1 cellular context compared by ENCODE assay signal in the genomic region with DNA sequence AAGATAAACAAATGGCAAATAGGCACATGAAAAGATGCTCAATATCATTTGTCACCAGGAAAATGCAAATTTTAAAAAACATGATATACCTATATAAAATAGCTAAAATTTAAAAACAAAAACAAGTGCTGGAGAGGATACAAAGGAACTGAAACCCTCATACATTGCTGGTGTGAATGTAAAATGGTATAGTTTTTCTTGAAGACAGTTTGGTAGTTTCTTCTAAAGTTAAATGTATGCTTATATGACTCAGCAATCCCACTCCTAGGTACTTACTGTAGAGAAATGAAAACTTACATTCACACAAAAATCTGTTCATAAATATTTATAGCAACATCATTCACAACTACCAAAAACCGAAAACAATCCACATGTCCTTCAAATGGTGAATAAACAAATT.
TF ChIP-seq lines count a peak whose summit lies in the region.

No MANE protein-coding gene starts in this region.

TF ChIP-seq in GM12878, 131 proteins besides CTCF, POLR2A, EP300 and RAD21 (continues in another document):
- TF ChIP-seq RUNX3 (IDR thresholded peaks at IDR 0.05; ENCODE audit: low read length): 0 out of 2 replicates have a peak, but pooled peaks have one; percentile 12
- TF ChIP-seq ATF7 (IDR thresholded peaks at IDR 0.05; ENCODE audit: low read depth): peak; percentile 40; the same call in 1 of the 2 replicates
- no peak for TF ChIP-seq ZBTB40 (IDR thresholded peaks at IDR 0.05; ENCODE audit: borderline replicate concordance)
- TF ChIP-seq JUNB (IDR thresholded peaks at IDR 0.05): peak; percentile 70
- TF ChIP-seq BMI1 (IDR thresholded peaks at IDR 0.05; ENCODE audit: borderline replicate concordance): no peak
- no peak for TF ChIP-seq IKZF1 (conservative IDR thresholded peaks at IDR 0.05)
- peak; percentile 33 for TF ChIP-seq MEF2B (IDR thresholded peaks at IDR 0.05; ENCODE audit: partially characterized antibody, poor library complexity, severe bottlenecking)
- TF ChIP-seq RELB (IDR thresholded peaks at IDR 0.05; ENCODE audit: low read depth): peak; percentile 29; the same call in 1 of the 2 replicates
- no peak for TF ChIP-seq POLR2AphosphoS5 (IDR thresholded peaks at IDR 0.05; ENCODE audit: low read length)
- TF ChIP-seq ZNF384 (IDR thresholded peaks at IDR 0.05; ENCODE audit: borderline replicate concordance, low read depth, low read length): no peak
- TF ChIP-seq, protein P1, sequence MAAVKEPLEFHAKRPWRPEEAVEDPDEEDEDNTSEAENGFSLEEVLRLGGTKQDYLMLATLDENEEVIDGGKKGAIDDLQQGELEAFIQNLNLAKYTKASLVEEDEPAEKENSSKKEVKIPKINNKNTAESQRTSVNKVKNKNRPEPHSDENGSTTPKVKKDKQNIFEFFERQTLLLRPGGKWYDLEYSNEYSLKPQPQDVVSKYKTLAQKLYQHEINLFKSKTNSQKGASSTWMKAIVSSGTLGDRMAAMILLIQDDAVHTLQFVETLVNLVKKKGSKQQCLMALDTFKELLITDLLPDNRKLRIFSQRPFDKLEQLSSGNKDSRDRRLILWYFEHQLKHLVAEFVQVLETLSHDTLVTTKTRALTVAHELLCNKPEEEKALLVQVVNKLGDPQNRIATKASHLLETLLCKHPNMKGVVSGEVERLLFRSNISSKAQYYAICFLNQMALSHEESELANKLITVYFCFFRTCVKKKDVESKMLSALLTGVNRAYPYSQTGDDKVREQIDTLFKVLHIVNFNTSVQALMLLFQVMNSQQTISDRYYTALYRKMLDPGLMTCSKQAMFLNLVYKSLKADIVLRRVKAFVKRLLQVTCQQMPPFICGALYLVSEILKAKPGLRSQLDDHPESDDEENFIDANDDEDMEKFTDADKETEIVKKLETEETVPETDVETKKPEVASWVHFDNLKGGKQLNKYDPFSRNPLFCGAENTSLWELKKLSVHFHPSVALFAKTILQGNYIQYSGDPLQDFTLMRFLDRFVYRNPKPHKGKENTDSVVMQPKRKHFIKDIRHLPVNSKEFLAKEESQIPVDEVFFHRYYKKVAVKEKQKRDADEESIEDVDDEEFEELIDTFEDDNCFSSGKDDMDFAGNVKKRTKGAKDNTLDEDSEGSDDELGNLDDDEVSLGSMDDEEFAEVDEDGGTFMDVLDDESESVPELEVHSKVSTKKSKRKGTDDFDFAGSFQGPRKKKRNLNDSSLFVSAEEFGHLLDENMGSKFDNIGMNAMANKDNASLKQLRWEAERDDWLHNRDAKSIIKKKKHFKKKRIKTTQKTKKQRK (IDR thresholded peaks at IDR 0.05; ENCODE audit: low read depth, low read length): no peak
- no peak for TF ChIP-seq PRDM15 (CRISPR knock-in tag; IDR thresholded peaks at IDR 0.05)
- no peak for TF ChIP-seq EED (IDR thresholded peaks at IDR 0.05; ENCODE audit: low read depth)
- no peak for TF ChIP-seq RELA (IDR thresholded peaks at IDR 0.05; ENCODE audit: borderline replicate concordance, partially characterized antibody)
- no peak for TF ChIP-seq PAX5 (IDR thresholded peaks at IDR 0.05; ENCODE audit: borderline replicate concordance, low read depth, low read length)
- no peak for TF ChIP-seq RCOR1 (conservative IDR thresholded peaks at IDR 0.05; ENCODE audit: low read depth, low read length)
- no peak for TF ChIP-seq MYB (IDR thresholded peaks at IDR 0.05; ENCODE audit: borderline replicate concordance, low read depth, low read length)
- TF ChIP-seq, protein P2, sequence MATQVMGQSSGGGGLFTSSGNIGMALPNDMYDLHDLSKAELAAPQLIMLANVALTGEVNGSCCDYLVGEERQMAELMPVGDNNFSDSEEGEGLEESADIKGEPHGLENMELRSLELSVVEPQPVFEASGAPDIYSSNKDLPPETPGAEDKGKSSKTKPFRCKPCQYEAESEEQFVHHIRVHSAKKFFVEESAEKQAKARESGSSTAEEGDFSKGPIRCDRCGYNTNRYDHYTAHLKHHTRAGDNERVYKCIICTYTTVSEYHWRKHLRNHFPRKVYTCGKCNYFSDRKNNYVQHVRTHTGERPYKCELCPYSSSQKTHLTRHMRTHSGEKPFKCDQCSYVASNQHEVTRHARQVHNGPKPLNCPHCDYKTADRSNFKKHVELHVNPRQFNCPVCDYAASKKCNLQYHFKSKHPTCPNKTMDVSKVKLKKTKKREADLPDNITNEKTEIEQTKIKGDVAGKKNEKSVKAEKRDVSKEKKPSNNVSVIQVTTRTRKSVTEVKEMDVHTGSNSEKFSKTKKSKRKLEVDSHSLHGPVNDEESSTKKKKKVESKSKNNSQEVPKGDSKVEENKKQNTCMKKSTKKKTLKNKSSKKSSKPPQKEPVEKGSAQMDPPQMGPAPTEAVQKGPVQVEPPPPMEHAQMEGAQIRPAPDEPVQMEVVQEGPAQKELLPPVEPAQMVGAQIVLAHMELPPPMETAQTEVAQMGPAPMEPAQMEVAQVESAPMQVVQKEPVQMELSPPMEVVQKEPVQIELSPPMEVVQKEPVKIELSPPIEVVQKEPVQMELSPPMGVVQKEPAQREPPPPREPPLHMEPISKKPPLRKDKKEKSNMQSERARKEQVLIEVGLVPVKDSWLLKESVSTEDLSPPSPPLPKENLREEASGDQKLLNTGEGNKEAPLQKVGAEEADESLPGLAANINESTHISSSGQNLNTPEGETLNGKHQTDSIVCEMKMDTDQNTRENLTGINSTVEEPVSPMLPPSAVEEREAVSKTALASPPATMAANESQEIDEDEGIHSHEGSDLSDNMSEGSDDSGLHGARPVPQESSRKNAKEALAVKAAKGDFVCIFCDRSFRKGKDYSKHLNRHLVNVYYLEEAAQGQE (IDR thresholded peaks at IDR 0.05; ENCODE audit: low read depth, low read length): no peak
- TF ChIP-seq RBBP5 (conservative IDR thresholded peaks at IDR 0.05): no peak
- no peak for TF ChIP-seq FOXM1 (IDR thresholded peaks at IDR 0.05; ENCODE audit: low read depth, low read length)
- TF ChIP-seq MTA2 (IDR thresholded peaks at IDR 0.05; ENCODE audit: low read depth): no peak
- TF ChIP-seq, protein P3, sequence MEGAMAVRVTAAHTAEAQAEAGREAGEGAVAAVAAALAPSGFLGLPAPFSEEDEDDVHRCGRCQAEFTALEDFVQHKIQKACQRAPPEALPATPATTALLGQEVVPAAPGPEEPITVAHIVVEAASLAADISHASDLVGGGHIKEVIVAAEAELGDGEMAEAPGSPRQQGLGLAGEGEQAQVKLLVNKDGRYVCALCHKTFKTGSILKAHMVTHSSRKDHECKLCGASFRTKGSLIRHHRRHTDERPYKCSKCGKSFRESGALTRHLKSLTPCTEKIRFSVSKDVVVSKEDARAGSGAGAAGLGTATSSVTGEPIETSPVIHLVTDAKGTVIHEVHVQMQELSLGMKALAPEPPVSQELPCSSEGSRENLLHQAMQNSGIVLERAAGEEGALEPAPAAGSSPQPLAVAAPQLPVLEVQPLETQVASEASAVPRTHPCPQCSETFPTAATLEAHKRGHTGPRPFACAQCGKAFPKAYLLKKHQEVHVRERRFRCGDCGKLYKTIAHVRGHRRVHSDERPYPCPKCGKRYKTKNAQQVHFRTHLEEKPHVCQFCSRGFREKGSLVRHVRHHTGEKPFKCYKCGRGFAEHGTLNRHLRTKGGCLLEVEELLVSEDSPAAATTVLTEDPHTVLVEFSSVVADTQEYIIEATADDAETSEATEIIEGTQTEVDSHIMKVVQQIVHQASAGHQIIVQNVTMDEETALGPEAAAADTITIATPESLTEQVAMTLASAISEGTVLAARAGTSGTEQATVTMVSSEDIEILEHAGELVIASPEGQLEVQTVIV (IDR thresholded peaks at IDR 0.05; ENCODE audit: borderline replicate concordance, partially characterized antibody): no peak
- no peak for TF ChIP-seq CHD1 (IDR thresholded peaks at IDR 0.05; ENCODE audit: low read depth, low read length)
- TF ChIP-seq ESRRA (IDR thresholded peaks at IDR 0.05; ENCODE audit: low read length): no peak
- TF ChIP-seq SPI1 (IDR thresholded peaks at IDR 0.05; ENCODE audit: borderline replicate concordance, insufficient read depth, low read depth, low read length): peak; percentile 76
- TF ChIP-seq JUND (IDR thresholded peaks at IDR 0.05; ENCODE audit: low read depth, low read length): no peak
- no peak for TF ChIP-seq GATAD2B (conservative IDR thresholded peaks at IDR 0.05; ENCODE audit: low read depth)
- peak; percentile 78; the same call in 1 of the 2 replicates for TF ChIP-seq BACH1 (IDR thresholded peaks at IDR 0.05; ENCODE audit: borderline replicate concordance)
- no peak for TF ChIP-seq SUPT20H (IDR thresholded peaks at IDR 0.05; ENCODE audit: borderline replicate concordance, control insufficient read depth, low read depth, low read length)
- 0 out of 4 replicates have a peak, but pooled peaks of 1 of the 2 experiments have one; percentile 11 for TF ChIP-seq IKZF2 (IDR thresholded peaks at IDR 0.05)
- no peak for TF ChIP-seq GABPA (IDR thresholded peaks at IDR 0.05; ENCODE audit: low read depth)
- TF ChIP-seq BCLAF1 (IDR thresholded peaks at IDR 0.05): no peak
